11 cellular contexts compared by ENCODE assay signal in genomic region chr9:128722380-128723351, GRCh38. TPM values are rescaled to one million over a fixed set of nuclear protein-coding genes. Genes with fewer than 3 reads are reported as not detected.
DNase-seq lines count a peak whose midpoint lies in the region; ATAC-seq and TF ChIP-seq lines count a peak whose summit lies in the region.
"Had no signal": no experiment of that assay in that cellular context is flagged by ENCODE, and none has a peak within 500 bp of the region (broad histone marks: within the 10 kb centered on the region; RNA-seq: fewer than 3 reads in every experiment).

No MANE protein-coding gene starts in this region.

- no peaks in the 10 kb centered on the region for H3K9me3 Mint-ChIP-seq in T-helper 2 cell treated with Interferon-gamma antibody and Interleukin-4, amounts not matched to agents 5 μg/mL and 100 μg/mL, for 36 hours
- H3K9me3 Mint-ChIP-seq in stimulated activated naive CD8-positive, alpha-beta T cell treated with anti-CD3 and anti-CD28 coated beads, Interleukin-15, amount 100 ng/mL, for 72 hours, result no peaks in the 10 kb centered on the region

- intact Hi-C loops in posterior cingulate gyrus (cut with DNase I), result loop anchor here (10.0 kb wide), 1 partner anchor 62 kb away; the partner anchor contains the start of gene TBC1D13

- H3K27ac ChIP-seq in SU-DHL-6 (ENCODE audit: low read depth, low read length), result peak overlapping the region; percentile 62
- H3K27ac ChIP-seq in gastroesophageal sphincter, result peak overlapping the region in 3 of 4 donors; percentile 79 to 83 (median 82)

- H3K36me3 ChIP-seq in SU-DHL-6 (ENCODE audit: low read length) (no peaks in the 10 kb centered on the region), gastroesophageal sphincter (peaks cover 0 to 20% of the 10 kb centered on the region in 2 donors)

- H3K9me3 ChIP-seq in SU-DHL-6 (ENCODE audit: insufficient read depth, low read length), result no peaks in the 10 kb centered on the region
- H3K9me3 ChIP-seq in gastroesophageal sphincter, result no peaks in the 10 kb centered on the region

- peaks cover 5% of the 10 kb centered on the region; the same call in 1 of the 2 replicates for H3F3A ChIP-seq in SU-DHL-6 (ENCODE audit: insufficient read depth)

- TF ChIP-seq POLR2A in gastroesophageal sphincter (IDR thresholded peaks at IDR 0.05), result no peak

- H3K4me1 ChIP-seq in gastroesophageal sphincter, result peaks cover 0 to 21% (median 0%) of the 10 kb centered on the region in 3 donors

- DNase-seq in T-helper 2 cell treated with Interferon-gamma antibody and Interleukin-4, amounts not matched to agents 5 μg/mL and 100 μg/mL, for 36 hours (ENCODE audit: low spot score), result no peak
- DNase-seq in T-helper 2 cell (no peak), posterior cingulate gyrus (no peak), GM20000 (ENCODE audit: low spot score) (no peak)
- DNase-seq in stimulated activated naive CD8-positive, alpha-beta T cell treated with anti-CD3 and anti-CD28 coated beads, Interleukin-15, amount 100 ng/mL, for 72 hours, result no peak
- DNase-seq: ACHN, cerebellar nuclear complex, NCI-H187 had no signal

- H3K27me3 Mint-ChIP-seq in T-helper 2 cell treated with Interferon-gamma antibody and Interleukin-4, amounts not matched to agents 5 μg/mL and 100 μg/mL, for 36 hours (ENCODE audit: low read depth), result no peaks in the 10 kb centered on the region
- H3K27me3 Mint-ChIP-seq in stimulated activated naive CD8-positive, alpha-beta T cell treated with anti-CD3 and anti-CD28 coated beads, Interleukin-15, amount 100 ng/mL, for 72 hours, result no peaks in the 10 kb centered on the region

- H2AFZ ChIP-seq in SU-DHL-6 (ENCODE audit: low read depth, low read length, severe bottlenecking), result no peak overlapping the region

- peak overlapping the region; percentile 98 for H3K27ac Mint-ChIP-seq in T-helper 2 cell treated with Interferon-gamma antibody and Interleukin-4, amounts not matched to agents 5 μg/mL and 100 μg/mL, for 36 hours
- peak overlapping the region; percentile 96 to 99 for H3K27ac Mint-ChIP-seq in stimulated activated naive CD8-positive, alpha-beta T cell treated with anti-CD3 and anti-CD28 coated beads, Interleukin-15, amount 100 ng/mL, for 72 hours

- H3K79me2 ChIP-seq in SU-DHL-6 (ENCODE audit: insufficient read depth, low read length), result peaks cover 32% of the 10 kb centered on the region

- H4K20me1 ChIP-seq in SU-DHL-6 (ENCODE audit: low read depth, low read length), result no peaks in the 10 kb centered on the region

- H3K4me3 ChIP-seq in SU-DHL-6 (ENCODE audit: insufficient read depth, low read length, poor library complexity, severe bottlenecking), result peak overlapping the region; percentile 99
- no peak overlapping the region for H3K4me3 ChIP-seq in gastroesophageal sphincter

- WGBS in gastroesophageal sphincter (ENCODE audit: low coverage in 1 of 2), 2 donors, result 41 to 44% methylated on average over 3 to 4 of the region's 9 CpGs

- H3K4me2 ChIP-seq in SU-DHL-6 (ENCODE audit: low read depth, low read length, poor library complexity, severe bottlenecking), result peak overlapping the region; percentile 98

- H3K36me3 Mint-ChIP-seq in T-helper 2 cell treated with Interferon-gamma antibody and Interleukin-4, amounts not matched to agents 5 μg/mL and 100 μg/mL, for 36 hours (ENCODE audit: low read depth), result peaks cover 2% of the 10 kb centered on the region

- ATAC-seq in gastroesophageal sphincter (no peak), HG03280 (IDR thresholded peaks at IDR 0.05; ENCODE audit: unreplicated experiment) (no peak)
- no peak for ATAC-seq in stimulated activated naive CD8-positive, alpha-beta T cell treated with anti-CD3 and anti-CD28 coated beads, Interleukin-15, amount 100 ng/mL, for 72 hours

- H3K4me3 Mint-ChIP-seq in T-helper 2 cell treated with Interferon-gamma antibody and Interleukin-4, amounts not matched to agents 5 μg/mL and 100 μg/mL, for 36 hours, result peak overlapping the region; percentile 100
- peak overlapping the region; percentile 98 to 99 for H3K4me3 Mint-ChIP-seq in stimulated activated naive CD8-positive, alpha-beta T cell treated with anti-CD3 and anti-CD28 coated beads, Interleukin-15, amount 100 ng/mL, for 72 hours

- TF ChIP-seq EP300 in gastroesophageal sphincter (IDR thresholded peaks at IDR 0.05), result no peak

- H3K9me2 ChIP-seq in SU-DHL-6 (replicated peaks; ENCODE audit: insufficient read depth, low read length), result no peaks in the 10 kb centered on the region

- H3K27me3 ChIP-seq in SU-DHL-6 (ENCODE audit: low read length), result no peaks in the 10 kb centered on the region
- H3K27me3 ChIP-seq in gastroesophageal sphincter, result no peaks in the 10 kb centered on the region

- no peak for TF ChIP-seq CTCF in SU-DHL-6 (IDR thresholded peaks at IDR 0.05; ENCODE audit: insufficient read depth, low read length, poor library complexity, severe bottlenecking)
- TF ChIP-seq CTCF in gastroesophageal sphincter (IDR thresholded peaks at IDR 0.05), result no peak
- TF ChIP-seq CTCF in GM20000 (IDR thresholded peaks at IDR 0.05; ENCODE audit: extremely low read depth, missing control alignments), result no peak

- peaks cover 31% of the 10 kb centered on the region for H3K4me1 Mint-ChIP-seq in T-helper 2 cell treated with Interferon-gamma antibody and Interleukin-4, amounts not matched to agents 5 μg/mL and 100 μg/mL, for 36 hours (ENCODE audit: low read depth)
- peaks cover 59% of the 10 kb centered on the region for H3K4me1 Mint-ChIP-seq in stimulated activated naive CD8-positive, alpha-beta T cell treated with anti-CD3 and anti-CD28 coated beads, Interleukin-15, amount 100 ng/mL, for 72 hours

- peak overlapping the region; percentile 100 for H3K9ac ChIP-seq in SU-DHL-6 (ENCODE audit: low read length)

RNA-seq across cellular contexts. Expression of gene ZDHHC12, which starts 1.3 kb away (rescaled TPM):
- 10 to 100 TPM; 19.5 to 24.5 (median 22.2) TPM for total RNA-seq in gastroesophageal sphincter

RNA-seq across cellular contexts. Expression of gene PKN3, which starts 20.4 kb away (rescaled TPM):
- total RNA-seq in gastroesophageal sphincter, result 1 to 10 TPM; 2.3 to 7.5 (median 4.0) TPM

RNA-seq across cellular contexts. Expression of gene SET, which starts 33.6 kb away (rescaled TPM):
- 100 to 1,000 TPM; 209 to 355 (median 256) TPM for total RNA-seq in gastroesophageal sphincter

RNA-seq across cellular contexts. Expression of gene ZER1, which starts 49.1 kb away (rescaled TPM):
- 100 to 1,000 TPM in 1 of 4 donors, 10 to 100 TPM in 3; 55.1 to 104 (median 60.2) TPM for total RNA-seq in gastroesophageal sphincter
